In genomic region chr11:104619751-104620150, GRCh38 we compare ENCODE assay signal across 16 cellular contexts.
"Had no signal": no experiment of that assay in that cellular context is flagged by ENCODE, and none has a peak within 500 bp of the region (broad histone marks: within the 10 kb centered on the region; RNA-seq: fewer than 3 reads in every experiment).

No MANE protein-coding gene starts in this region.

- H2AFZ ChIP-seq: hepatocyte had no signal

- ATAC-seq: mucosa of descending colon; naive thymus-derived CD8-positive, alpha-beta T cell; psoas muscle; sciatic nerve; stimulated activated naive B cell treated with anti-CD40 and anti-IgM and Interleukin-4, amounts not matched to agents 10 μg/mL and 1 μg/mL and 100 μg/mL, for 72 hours; stimulated activated naive CD8-positive, alpha-beta T cell treated with anti-CD3 and anti-CD28 coated beads, Interleukin-15, amount 100 ng/mL, for 72 hours had no signal

- H3K79me2 ChIP-seq: hepatocyte had no signal

- H3K27ac ChIP-seq: hepatocyte, psoas muscle, spleen, testis had no signal

- H3K4me2 ChIP-seq: hepatocyte had no signal

- H3K4me1 ChIP-seq: psoas muscle, spleen, testis, transverse colon had no signal

- FAIRE-seq: colon had no signal

- H3K4me3 ChIP-seq: hepatocyte, mucosa of descending colon, psoas muscle, spleen, testis, transverse colon had no signal

- H3K27me3 ChIP-seq: hepatocyte, neutrophil, spleen, testis, transverse colon had no signal

- H3K36me3 ChIP-seq: neutrophil, spleen, transverse colon had no signal

- H3K9me3 ChIP-seq: mucosa of descending colon, neutrophil, psoas muscle, testis, transverse colon had no signal

- DNase-seq: erythroblast; mucosa of descending colon; naive thymus-derived CD8-positive, alpha-beta T cell; psoas muscle; spleen; stimulated activated CD4-positive, alpha-beta T cell treated with anti-CD3 and anti-CD28 coated beads, Interleukin-15, amount 100 ng/mL, for 24 hours; stimulated activated CD4-positive, alpha-beta T cell treated with anti-CD3 and anti-CD28 coated beads, Interleukin-1b, Interleukin-23, amount 100 ng/mL, for 48 hours; stimulated activated CD4-positive, alpha-beta T cell treated with anti-CD3 and anti-CD28 coated beads, Interleukin-4, amount 100 ng/mL, for 24 hours; stimulated activated naive B cell treated with anti-CD40 and anti-IgM and Interleukin-4, amounts not matched to agents 10 μg/mL and 1 μg/mL and 100 μg/mL, for 72 hours; stimulated activated naive CD8-positive, alpha-beta T cell treated with anti-CD3 and anti-CD28 coated beads, Interleukin-15, amount 100 ng/mL, for 72 hours; testis; transverse colon had no signal
